ENCODE assay signal across 1 cellular context in the genomic region with DNA sequence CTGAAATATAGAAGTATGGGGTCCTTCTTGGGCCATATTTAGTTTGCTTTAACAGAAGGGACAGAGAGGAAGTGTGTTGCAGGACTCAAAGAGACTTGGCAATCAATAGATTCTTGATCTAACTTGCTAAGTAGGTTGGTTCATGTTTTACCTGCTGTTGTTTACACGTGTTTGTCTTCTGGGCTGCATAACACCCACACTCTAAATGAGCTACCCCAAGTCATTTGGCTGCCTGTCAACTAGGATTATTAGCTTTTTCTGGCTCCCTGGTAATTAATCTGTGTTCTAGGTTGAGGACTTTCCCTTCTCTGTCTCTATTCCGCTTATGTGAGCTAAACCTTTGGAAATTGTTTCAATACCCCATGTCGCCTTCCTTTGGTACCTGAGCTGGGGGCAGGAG.
TF ChIP-seq lines count a peak whose summit lies in the region.

No MANE protein-coding gene starts in this region.

TF ChIP-seq in GM23338, 12 proteins besides CTCF, POLR2A, EP300 and RAD21 (continued from another document):
- TF ChIP-seq, protein P1, sequence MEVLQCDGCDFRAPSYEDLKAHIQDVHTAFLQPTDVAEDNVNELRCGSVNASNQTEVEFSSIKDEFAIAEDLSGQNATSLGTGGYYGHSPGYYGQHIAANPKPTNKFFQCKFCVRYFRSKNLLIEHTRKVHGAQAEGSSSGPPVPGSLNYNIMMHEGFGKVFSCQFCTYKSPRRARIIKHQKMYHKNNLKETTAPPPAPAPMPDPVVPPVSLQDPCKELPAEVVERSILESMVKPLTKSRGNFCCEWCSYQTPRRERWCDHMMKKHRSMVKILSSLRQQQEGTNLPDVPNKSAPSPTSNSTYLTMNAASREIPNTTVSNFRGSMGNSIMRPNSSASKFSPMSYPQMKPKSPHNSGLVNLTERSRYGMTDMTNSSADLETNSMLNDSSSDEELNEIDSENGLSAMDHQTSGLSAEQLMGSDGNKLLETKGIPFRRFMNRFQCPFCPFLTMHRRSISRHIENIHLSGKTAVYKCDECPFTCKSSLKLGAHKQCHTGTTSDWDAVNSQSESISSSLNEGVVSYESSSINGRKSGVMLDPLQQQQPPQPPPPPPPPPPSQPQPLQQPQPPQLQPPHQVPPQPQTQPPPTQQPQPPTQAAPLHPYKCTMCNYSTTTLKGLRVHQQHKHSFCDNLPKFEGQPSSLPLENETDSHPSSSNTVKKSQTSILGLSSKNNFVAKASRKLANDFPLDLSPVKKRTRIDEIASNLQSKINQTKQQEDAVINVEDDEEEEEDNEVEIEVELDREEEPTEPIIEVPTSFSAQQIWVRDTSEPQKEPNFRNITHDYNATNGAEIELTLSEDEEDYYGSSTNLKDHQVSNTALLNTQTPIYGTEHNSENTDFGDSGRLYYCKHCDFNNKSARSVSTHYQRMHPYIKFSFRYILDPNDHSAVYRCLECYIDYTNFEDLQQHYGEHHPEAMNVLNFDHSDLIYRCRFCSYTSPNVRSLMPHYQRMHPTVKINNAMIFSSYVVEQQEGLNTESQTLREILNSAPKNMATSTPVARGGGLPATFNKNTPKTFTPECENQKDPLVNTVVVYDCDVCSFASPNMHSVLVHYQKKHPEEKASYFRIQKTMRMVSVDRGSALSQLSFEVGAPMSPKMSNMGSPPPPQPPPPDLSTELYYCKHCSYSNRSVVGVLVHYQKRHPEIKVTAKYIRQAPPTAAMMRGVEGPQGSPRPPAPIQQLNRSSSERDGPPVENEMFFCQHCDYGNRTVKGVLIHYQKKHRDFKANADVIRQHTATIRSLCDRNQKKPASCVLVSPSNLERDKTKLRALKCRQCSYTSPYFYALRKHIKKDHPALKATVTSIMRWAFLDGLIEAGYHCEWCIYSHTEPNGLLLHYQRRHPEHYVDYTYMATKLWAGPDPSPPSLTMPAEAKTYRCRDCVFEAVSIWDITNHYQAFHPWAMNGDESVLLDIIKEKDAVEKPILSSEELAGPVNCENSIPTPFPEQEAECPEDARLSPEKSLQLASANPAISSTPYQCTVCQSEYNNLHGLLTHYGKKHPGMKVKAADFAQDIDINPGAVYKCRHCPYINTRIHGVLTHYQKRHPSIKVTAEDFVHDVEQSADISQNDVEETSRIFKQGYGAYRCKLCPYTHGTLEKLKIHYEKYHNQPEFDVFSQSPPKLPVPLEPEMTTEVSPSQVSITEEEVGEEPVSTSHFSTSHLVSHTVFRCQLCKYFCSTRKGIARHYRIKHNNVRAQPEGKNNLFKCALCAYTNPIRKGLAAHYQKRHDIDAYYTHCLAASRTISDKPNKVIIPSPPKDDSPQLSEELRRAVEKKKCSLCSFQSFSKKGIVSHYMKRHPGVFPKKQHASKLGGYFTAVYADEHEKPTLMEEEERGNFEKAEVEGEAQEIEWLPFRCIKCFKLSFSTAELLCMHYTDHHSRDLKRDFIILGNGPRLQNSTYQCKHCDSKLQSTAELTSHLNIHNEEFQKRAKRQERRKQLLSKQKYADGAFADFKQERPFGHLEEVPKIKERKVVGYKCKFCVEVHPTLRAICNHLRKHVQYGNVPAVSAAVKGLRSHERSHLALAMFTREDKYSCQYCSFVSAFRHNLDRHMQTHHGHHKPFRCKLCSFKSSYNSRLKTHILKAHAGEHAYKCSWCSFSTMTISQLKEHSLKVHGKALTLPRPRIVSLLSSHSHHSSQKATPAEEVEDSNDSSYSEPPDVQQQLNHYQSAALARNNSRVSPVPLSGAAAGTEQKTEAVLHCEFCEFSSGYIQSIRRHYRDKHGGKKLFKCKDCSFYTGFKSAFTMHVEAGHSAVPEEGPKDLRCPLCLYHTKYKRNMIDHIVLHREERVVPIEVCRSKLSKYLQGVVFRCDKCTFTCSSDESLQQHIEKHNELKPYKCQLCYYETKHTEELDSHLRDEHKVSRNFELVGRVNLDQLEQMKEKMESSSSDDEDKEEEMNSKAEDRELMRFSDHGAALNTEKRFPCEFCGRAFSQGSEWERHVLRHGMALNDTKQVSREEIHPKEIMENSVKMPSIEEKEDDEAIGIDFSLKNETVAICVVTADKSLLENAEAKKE (CRISPR knock-in tag; IDR thresholded peaks at IDR 0.05), result no peak
- TF ChIP-seq, protein P2, sequence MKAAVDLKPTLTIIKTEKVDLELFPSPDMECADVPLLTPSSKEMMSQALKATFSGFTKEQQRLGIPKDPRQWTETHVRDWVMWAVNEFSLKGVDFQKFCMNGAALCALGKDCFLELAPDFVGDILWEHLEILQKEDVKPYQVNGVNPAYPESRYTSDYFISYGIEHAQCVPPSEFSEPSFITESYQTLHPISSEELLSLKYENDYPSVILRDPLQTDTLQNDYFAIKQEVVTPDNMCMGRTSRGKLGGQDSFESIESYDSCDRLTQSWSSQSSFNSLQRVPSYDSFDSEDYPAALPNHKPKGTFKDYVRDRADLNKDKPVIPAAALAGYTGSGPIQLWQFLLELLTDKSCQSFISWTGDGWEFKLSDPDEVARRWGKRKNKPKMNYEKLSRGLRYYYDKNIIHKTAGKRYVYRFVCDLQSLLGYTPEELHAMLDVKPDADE (IDR thresholded peaks at IDR 0.05), result no peak
- TF ChIP-seq ZNF114 (CRISPR knock-in tag; IDR thresholded peaks at IDR 0.05) (no peak), EZH2 (IDR thresholded peaks at IDR 0.05; ENCODE audit: low read depth, unreplicated experiment) (no peak), JUNB (IDR thresholded peaks at IDR 0.05; ENCODE audit: unreplicated experiment) (no peak), NANOG (IDR thresholded peaks at IDR 0.05; ENCODE audit: borderline replicate concordance) (no peak), POLR2AphosphoS5 (IDR thresholded peaks at IDR 0.05; ENCODE audit: low read depth) (no peak), EZH2phosphoT487 (IDR thresholded peaks at IDR 0.05; ENCODE audit: unreplicated experiment) (no peak), ZNF331 (CRISPR knock-in tag; IDR thresholded peaks at IDR 0.05; ENCODE audit: low read depth) (no peak), CREB1 (CRISPR knock-in tag; IDR thresholded peaks at IDR 0.05; ENCODE audit: low read depth) (no peak)
- TF ChIP-seq, protein P3, sequence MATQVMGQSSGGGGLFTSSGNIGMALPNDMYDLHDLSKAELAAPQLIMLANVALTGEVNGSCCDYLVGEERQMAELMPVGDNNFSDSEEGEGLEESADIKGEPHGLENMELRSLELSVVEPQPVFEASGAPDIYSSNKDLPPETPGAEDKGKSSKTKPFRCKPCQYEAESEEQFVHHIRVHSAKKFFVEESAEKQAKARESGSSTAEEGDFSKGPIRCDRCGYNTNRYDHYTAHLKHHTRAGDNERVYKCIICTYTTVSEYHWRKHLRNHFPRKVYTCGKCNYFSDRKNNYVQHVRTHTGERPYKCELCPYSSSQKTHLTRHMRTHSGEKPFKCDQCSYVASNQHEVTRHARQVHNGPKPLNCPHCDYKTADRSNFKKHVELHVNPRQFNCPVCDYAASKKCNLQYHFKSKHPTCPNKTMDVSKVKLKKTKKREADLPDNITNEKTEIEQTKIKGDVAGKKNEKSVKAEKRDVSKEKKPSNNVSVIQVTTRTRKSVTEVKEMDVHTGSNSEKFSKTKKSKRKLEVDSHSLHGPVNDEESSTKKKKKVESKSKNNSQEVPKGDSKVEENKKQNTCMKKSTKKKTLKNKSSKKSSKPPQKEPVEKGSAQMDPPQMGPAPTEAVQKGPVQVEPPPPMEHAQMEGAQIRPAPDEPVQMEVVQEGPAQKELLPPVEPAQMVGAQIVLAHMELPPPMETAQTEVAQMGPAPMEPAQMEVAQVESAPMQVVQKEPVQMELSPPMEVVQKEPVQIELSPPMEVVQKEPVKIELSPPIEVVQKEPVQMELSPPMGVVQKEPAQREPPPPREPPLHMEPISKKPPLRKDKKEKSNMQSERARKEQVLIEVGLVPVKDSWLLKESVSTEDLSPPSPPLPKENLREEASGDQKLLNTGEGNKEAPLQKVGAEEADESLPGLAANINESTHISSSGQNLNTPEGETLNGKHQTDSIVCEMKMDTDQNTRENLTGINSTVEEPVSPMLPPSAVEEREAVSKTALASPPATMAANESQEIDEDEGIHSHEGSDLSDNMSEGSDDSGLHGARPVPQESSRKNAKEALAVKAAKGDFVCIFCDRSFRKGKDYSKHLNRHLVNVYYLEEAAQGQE (IDR thresholded peaks at IDR 0.05; ENCODE audit: unreplicated experiment), result no peak
